In the genomic region with DNA sequence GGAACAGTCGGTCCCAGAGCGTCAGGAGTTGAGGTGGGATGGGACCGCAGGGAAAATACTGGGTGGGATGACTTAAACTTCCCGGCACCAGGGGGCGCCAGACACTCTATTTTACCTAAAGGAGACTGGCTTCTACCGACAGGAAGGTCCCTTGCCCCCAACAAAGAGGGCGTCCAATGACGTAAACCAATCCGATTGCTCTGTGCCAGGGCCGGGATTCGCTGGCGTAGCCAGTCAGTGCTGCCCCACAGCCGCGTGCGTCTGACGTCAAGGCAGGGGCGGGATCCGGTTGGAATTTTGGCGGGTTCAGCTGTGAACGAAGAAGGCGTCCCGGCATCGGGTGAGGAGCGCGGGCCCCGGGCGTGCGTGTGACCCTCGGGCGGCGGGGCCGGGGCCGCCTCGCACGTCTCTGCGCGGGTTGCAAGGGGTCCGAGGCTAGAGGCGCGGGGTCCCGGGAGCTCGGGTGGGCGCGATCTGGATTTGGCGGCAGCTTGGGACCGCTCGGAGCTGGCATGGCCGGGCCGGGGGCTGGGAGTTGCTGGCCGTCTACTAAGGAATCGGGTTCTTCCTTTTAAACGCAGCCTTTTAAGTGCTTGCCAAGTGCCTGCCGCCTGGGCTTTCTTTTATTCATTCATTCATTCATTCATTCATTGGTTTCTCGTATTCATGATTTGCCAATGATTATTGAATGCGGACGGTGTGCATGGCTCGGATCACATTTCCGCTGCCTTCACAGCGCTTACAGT, we compare ENCODE assay signal across 8 cellular contexts.
DNase-seq lines count a peak whose midpoint lies in the region; ATAC-seq and TF ChIP-seq lines count a peak whose summit lies in the region.

A gene (plus strand): TSS at position 292 of the 746 bp plus-strand sequence. CDS start 2,645 bp downstream, outside the sequence.

- H3K4me3 ChIP-seq in AG09309 (ENCODE audit: control insufficient read depth, low read depth, low read length) (peak within 1 kb of the TSS; percentile 53), WI38 (ENCODE audit: low read depth, low read length) (peak within 1 kb of the TSS; percentile 66)

- no peak within 1 kb of the TSS for H3K27ac ChIP-seq in caudate nucleus (ENCODE audit: low read depth, low read length)

- DNase-seq in AG09309 (ENCODE audit: low read depth) (peak; percentile 98), NCI-H2227 treated with DMSO at 0.1 percent for 48 hours (lab: John Stamatoyannopoulos, UW) (peak; percentile 92), caudate nucleus (lab: John Stamatoyannopoulos, UW) (peak; percentile 59 to 100 (median 97)), inferior parietal cortex (ENCODE audit: extremely low spot score) (peak; percentile 100)
- peak; percentile 95 to 98 for DNase-seq in stimulated activated CD4-positive, alpha-beta T cell treated with anti-CD3 and anti-CD28 coated beads, Interleukin-12 subunit alpha, Interleukin-12 subunit beta, amount 100 ng/mL, for 24 hours (ENCODE audit: low read depth in 2 of 2)

- ATAC-seq in GM18909 (IDR thresholded peaks at IDR 0.05; ENCODE audit: poor library complexity, unreplicated experiment) (peak; percentile 99), HG03175 (IDR thresholded peaks at IDR 0.05; ENCODE audit: unreplicated experiment) (peak; percentile 100)

- peak; percentile 81 for TF ChIP-seq CTCF in AG09309 (IDR thresholded peaks at IDR 0.05; ENCODE audit: control insufficient read depth, insufficient read depth, low read depth, low read length, missing control alignments)
- peak; percentile 71 for TF ChIP-seq CTCF in WI38 (IDR thresholded peaks at IDR 0.05; ENCODE audit: low read depth, low read length)
